In the genomic region with DNA sequence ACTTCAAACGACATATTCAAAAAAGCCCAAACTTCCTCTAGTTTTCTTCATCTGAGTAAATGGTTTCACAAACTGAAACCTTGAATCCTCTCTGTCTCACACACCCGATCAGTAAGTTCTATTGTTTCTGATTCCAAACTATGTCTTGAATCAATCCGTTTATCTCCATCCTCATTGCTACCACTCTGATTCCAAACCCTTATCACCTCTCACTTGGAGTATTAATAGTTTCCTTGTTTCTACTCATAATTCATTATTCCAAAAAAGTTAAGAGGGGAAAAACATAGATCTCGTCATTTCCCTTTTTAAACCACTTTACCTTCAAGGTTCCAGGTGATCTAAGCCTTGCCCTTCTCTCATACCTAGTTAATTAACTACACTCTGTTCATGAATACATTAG, we compare ENCODE assay signal across 1 cellular context.
TF ChIP-seq lines count a peak whose summit lies in the region.

No MANE protein-coding gene starts in this region.

TF ChIP-seq in K562, 482 proteins besides CTCF, POLR2A, EP300 and RAD21:
- TF ChIP-seq, protein P1, sequence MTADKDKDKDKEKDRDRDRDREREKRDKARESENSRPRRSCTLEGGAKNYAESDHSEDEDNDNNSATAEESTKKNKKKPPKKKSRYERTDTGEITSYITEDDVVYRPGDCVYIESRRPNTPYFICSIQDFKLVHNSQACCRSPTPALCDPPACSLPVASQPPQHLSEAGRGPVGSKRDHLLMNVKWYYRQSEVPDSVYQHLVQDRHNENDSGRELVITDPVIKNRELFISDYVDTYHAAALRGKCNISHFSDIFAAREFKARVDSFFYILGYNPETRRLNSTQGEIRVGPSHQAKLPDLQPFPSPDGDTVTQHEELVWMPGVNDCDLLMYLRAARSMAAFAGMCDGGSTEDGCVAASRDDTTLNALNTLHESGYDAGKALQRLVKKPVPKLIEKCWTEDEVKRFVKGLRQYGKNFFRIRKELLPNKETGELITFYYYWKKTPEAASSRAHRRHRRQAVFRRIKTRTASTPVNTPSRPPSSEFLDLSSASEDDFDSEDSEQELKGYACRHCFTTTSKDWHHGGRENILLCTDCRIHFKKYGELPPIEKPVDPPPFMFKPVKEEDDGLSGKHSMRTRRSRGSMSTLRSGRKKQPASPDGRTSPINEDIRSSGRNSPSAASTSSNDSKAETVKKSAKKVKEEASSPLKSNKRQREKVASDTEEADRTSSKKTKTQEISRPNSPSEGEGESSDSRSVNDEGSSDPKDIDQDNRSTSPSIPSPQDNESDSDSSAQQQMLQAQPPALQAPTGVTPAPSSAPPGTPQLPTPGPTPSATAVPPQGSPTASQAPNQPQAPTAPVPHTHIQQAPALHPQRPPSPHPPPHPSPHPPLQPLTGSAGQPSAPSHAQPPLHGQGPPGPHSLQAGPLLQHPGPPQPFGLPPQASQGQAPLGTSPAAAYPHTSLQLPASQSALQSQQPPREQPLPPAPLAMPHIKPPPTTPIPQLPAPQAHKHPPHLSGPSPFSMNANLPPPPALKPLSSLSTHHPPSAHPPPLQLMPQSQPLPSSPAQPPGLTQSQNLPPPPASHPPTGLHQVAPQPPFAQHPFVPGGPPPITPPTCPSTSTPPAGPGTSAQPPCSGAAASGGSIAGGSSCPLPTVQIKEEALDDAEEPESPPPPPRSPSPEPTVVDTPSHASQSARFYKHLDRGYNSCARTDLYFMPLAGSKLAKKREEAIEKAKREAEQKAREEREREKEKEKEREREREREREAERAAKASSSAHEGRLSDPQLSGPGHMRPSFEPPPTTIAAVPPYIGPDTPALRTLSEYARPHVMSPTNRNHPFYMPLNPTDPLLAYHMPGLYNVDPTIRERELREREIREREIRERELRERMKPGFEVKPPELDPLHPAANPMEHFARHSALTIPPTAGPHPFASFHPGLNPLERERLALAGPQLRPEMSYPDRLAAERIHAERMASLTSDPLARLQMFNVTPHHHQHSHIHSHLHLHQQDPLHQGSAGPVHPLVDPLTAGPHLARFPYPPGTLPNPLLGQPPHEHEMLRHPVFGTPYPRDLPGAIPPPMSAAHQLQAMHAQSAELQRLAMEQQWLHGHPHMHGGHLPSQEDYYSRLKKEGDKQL (CRISPR knock-in tag; IDR thresholded peaks at IDR 0.05; ENCODE audit: borderline replicate concordance) = no peak
- TF ChIP-seq, protein P2, sequence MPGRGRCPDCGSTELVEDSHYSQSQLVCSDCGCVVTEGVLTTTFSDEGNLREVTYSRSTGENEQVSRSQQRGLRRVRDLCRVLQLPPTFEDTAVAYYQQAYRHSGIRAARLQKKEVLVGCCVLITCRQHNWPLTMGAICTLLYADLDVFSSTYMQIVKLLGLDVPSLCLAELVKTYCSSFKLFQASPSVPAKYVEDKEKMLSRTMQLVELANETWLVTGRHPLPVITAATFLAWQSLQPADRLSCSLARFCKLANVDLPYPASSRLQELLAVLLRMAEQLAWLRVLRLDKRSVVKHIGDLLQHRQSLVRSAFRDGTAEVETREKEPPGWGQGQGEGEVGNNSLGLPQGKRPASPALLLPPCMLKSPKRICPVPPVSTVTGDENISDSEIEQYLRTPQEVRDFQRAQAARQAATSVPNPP (IDR thresholded peaks at IDR 0.05; ENCODE audit: borderline replicate concordance, insufficient read depth, insufficient read length) = no peak
- TF ChIP-seq, protein P3, sequence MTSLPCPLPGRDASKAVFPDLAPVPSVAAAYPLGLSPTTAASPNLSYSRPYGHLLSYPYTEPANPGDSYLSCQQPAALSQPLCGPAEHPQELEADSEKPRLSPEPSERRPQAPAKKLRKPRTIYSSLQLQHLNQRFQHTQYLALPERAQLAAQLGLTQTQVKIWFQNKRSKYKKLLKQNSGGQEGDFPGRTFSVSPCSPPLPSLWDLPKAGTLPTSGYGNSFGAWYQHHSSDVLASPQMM (CRISPR knock-in tag; IDR thresholded peaks at IDR 0.05) = no peak
- TF ChIP-seq, protein P4, sequence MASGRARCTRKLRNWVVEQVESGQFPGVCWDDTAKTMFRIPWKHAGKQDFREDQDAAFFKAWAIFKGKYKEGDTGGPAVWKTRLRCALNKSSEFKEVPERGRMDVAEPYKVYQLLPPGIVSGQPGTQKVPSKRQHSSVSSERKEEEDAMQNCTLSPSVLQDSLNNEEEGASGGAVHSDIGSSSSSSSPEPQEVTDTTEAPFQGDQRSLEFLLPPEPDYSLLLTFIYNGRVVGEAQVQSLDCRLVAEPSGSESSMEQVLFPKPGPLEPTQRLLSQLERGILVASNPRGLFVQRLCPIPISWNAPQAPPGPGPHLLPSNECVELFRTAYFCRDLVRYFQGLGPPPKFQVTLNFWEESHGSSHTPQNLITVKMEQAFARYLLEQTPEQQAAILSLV (tag; IDR thresholded peaks at IDR 0.05) = no peak
- TF ChIP-seq ETV6 (IDR thresholded peaks at IDR 0.05; ENCODE audit: borderline replicate concordance in 1 of 2, low read depth in 2 of 2, low read length in 1 of 2) (no peak), ETV6 (CRISPR knock-in tag; IDR thresholded peaks at IDR 0.05; ENCODE audit: borderline replicate concordance) (no peak), ARID1B (IDR thresholded peaks at IDR 0.05) (no peak), PPARD (CRISPR knock-in tag; IDR thresholded peaks at IDR 0.05) (no peak), ZKSCAN3 (CRISPR knock-in tag; IDR thresholded peaks at IDR 0.05) (no peak), NRF1 (conservative IDR thresholded peaks at IDR 0.05 in 1 of 2, IDR thresholded peaks at IDR 0.05 in 1 of 2) (no peak), HMG20A (CRISPR knock-in tag; conservative IDR thresholded peaks at IDR 0.05) (no peak), SETDB1 (IDR thresholded peaks at IDR 0.05; ENCODE audit: low read length) (no peak), LARP7 (IDR thresholded peaks at IDR 0.05) (no peak), PHTF2 (CRISPR knock-in tag; IDR thresholded peaks at IDR 0.05) (no peak), SIN3A (IDR thresholded peaks at IDR 0.05; ENCODE audit: borderline replicate concordance in 2 of 2, control insufficient read depth in 1 of 2, low read depth in 2 of 2, low read length in 2 of 2) (no peak)
- TF ChIP-seq, protein P5, sequence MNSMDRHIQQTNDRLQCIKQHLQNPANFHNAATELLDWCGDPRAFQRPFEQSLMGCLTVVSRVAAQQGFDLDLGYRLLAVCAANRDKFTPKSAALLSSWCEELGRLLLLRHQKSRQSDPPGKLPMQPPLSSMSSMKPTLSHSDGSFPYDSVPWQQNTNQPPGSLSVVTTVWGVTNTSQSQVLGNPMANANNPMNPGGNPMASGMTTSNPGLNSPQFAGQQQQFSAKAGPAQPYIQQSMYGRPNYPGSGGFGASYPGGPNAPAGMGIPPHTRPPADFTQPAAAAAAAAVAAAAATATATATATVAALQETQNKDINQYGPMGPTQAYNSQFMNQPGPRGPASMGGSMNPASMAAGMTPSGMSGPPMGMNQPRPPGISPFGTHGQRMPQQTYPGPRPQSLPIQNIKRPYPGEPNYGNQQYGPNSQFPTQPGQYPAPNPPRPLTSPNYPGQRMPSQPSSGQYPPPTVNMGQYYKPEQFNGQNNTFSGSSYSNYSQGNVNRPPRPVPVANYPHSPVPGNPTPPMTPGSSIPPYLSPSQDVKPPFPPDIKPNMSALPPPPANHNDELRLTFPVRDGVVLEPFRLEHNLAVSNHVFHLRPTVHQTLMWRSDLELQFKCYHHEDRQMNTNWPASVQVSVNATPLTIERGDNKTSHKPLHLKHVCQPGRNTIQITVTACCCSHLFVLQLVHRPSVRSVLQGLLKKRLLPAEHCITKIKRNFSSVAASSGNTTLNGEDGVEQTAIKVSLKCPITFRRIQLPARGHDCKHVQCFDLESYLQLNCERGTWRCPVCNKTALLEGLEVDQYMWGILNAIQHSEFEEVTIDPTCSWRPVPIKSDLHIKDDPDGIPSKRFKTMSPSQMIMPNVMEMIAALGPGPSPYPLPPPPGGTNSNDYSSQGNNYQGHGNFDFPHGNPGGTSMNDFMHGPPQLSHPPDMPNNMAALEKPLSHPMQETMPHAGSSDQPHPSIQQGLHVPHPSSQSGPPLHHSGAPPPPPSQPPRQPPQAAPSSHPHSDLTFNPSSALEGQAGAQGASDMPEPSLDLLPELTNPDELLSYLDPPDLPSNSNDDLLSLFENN (IDR thresholded peaks at IDR 0.05; ENCODE audit: low read depth in 2 of 2, low read length in 2 of 2) = no peak
- TF ChIP-seq, protein P6, sequence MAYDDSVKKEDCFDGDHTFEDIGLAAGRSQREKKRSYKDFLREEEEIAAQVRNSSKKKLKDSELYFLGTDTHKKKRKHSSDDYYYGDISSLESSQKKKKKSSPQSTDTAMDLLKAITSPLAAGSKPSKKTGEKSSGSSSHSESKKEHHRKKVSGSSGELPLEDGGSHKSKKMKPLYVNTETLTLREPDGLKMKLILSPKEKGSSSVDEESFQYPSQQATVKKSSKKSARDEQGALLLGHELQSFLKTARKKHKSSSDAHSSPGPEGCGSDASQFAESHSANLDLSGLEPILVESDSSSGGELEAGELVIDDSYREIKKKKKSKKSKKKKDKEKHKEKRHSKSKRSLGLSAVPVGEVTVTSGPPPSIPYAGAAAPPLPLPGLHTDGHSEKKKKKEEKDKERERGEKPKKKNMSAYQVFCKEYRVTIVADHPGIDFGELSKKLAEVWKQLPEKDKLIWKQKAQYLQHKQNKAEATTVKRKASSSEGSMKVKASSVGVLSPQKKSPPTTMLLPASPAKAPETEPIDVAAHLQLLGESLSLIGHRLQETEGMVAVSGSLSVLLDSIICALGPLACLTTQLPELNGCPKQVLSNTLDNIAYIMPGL (CRISPR knock-in tag; IDR thresholded peaks at IDR 0.05) = no peak
- TF ChIP-seq, protein P7, sequence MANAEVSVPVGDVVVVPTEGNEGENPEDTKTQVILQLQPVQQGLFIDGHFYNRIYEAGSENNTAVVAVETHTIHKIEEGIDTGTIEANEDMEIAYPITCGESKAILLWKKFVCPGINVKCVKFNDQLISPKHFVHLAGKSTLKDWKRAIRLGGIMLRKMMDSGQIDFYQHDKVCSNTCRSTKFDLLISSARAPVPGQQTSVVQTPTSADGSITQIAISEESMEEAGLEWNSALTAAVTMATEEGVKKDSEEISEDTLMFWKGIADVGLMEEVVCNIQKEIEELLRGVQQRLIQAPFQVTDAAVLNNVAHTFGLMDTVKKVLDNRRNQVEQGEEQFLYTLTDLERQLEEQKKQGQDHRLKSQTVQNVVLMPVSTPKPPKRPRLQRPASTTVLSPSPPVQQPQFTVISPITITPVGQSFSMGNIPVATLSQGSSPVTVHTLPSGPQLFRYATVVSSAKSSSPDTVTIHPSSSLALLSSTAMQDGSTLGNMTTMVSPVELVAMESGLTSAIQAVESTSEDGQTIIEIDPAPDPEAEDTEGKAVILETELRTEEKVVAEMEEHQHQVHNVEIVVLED (CRISPR knock-in tag; IDR thresholded peaks at IDR 0.05) = no peak
- TF ChIP-seq, protein P8, sequence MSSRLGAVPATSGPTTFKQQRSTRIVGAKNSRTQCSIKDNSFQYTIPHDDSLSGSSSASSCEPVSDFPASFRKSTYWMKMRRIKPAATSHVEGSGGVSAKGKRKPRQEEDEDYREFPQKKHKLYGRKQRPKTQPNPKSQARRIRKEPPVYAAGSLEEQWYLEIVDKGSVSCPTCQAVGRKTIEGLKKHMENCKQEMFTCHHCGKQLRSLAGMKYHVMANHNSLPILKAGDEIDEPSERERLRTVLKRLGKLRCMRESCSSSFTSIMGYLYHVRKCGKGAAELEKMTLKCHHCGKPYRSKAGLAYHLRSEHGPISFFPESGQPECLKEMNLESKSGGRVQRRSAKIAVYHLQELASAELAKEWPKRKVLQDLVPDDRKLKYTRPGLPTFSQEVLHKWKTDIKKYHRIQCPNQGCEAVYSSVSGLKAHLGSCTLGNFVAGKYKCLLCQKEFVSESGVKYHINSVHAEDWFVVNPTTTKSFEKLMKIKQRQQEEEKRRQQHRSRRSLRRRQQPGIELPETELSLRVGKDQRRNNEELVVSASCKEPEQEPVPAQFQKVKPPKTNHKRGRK (tag; IDR thresholded peaks at IDR 0.05) = no peak
- TF ChIP-seq, protein P9, sequence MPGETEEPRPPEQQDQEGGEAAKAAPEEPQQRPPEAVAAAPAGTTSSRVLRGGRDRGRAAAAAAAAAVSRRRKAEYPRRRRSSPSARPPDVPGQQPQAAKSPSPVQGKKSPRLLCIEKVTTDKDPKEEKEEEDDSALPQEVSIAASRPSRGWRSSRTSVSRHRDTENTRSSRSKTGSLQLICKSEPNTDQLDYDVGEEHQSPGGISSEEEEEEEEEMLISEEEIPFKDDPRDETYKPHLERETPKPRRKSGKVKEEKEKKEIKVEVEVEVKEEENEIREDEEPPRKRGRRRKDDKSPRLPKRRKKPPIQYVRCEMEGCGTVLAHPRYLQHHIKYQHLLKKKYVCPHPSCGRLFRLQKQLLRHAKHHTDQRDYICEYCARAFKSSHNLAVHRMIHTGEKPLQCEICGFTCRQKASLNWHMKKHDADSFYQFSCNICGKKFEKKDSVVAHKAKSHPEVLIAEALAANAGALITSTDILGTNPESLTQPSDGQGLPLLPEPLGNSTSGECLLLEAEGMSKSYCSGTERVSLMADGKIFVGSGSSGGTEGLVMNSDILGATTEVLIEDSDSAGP (CRISPR knock-in tag; IDR thresholded peaks at IDR 0.05) = no peak
